Comparison of ENCODE assay signal across 1 cellular context in the genomic region with DNA sequence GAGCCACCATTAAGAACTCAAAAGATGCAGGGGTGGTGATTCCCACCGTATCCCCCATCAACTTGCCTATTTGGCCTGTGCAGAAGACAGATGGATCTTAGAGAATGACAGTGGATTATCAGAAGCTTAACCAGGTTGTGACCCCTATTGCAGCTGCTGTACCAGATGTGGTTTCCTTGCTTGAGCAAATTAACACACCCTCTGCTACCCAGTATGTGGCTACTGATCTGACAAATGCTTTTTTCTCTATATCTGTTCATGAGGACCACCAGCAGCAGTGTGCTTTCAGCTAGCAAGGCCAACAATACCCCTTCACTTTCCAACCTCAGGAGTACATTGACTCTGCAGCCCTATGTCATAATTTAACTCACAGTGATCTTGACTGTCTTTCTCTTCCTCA.
TF ChIP-seq lines count a peak whose summit lies in the region.

No MANE protein-coding gene starts in this region.

TF ChIP-seq in K562, 482 proteins besides CTCF, POLR2A, EP300 and RAD21 (continued from another document):
- TF ChIP-seq ZNF407 (IDR thresholded peaks at IDR 0.05; ENCODE audit: low read depth) (no peak), SIX5 (IDR thresholded peaks at IDR 0.05; ENCODE audit: borderline replicate concordance in 1 of 2, insufficient read depth in 1 of 2, low read depth in 1 of 2, low read length in 2 of 2) (no peak), RB1 (IDR thresholded peaks at IDR 0.05; ENCODE audit: low read depth) (no peak), FOXK2 (conservative IDR thresholded peaks at IDR 0.05 in 1 of 2, IDR thresholded peaks at IDR 0.05 in 1 of 2; ENCODE audit: low read depth in 2 of 2) (no peak), CXXC5 (CRISPR knock-in tag; IDR thresholded peaks at IDR 0.05) (no peak), NFYB (IDR thresholded peaks at IDR 0.05; ENCODE audit: extremely low read depth, insufficient read length) (no peak), DACH1 (IDR thresholded peaks at IDR 0.05; ENCODE audit: partially characterized antibody) (no peak)
- TF ChIP-seq, protein P1, sequence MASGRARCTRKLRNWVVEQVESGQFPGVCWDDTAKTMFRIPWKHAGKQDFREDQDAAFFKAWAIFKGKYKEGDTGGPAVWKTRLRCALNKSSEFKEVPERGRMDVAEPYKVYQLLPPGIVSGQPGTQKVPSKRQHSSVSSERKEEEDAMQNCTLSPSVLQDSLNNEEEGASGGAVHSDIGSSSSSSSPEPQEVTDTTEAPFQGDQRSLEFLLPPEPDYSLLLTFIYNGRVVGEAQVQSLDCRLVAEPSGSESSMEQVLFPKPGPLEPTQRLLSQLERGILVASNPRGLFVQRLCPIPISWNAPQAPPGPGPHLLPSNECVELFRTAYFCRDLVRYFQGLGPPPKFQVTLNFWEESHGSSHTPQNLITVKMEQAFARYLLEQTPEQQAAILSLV (tag; IDR thresholded peaks at IDR 0.05), result no peak
TF ChIP-seq in K562: peak in this region for 2.
